Comparison of ENCODE assay signal across 21 cellular contexts in the genomic region with DNA sequence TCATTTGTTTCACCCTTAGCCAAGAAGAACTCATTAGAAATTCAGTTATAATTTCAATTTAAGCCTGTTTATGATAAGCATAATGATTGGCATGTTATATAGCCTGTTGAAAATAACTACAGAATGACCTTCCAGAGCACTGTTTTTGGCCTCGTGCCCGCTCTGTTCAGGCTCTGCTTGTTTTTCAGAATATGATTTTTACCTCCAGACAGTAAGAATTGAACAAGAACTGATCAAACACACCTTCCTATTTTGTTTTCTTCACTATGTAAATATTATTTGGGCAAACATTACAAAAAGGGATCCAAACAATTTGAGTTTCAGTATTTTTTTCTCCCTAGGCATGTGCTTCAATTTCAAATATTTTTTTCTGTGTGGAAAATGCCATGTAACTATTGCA. TPM values are rescaled to one million over a fixed set of nuclear protein-coding genes. Genes with fewer than 3 reads are reported as not detected.
"Had no signal": no experiment of that assay in that cellular context is flagged by ENCODE, and none has a peak within 500 bp of the region (broad histone marks: within the 10 kb centered on the region; RNA-seq: fewer than 3 reads in every experiment).

No MANE protein-coding gene starts in this region.

- H3K4me3 ChIP-seq: coronary artery, gastrocnemius medialis, left lung, tibial artery had no signal

- H3K27ac Mint-ChIP-seq: activated naive CD8-positive, alpha-beta T cell treated with anti-CD3 and anti-CD28 coated beads, Interleukin-2, amount 10 ng/mL, durations not matched to agents 7 days and 5 days; activated T-helper 1 cell treated with anti-CD3 and anti-CD28 coated beads, Interleukin-12 subunit alpha, Interleukin-12 subunit beta, Interleukin-2, Interleukin-4 antibody, amounts not matched to agents 30 ng/mL and 10 ng/mL and 1 ng/mL, durations not matched to agents 14 hours and 24 hours and 36 hours; memory B cell; natural killer cell; T-helper 1 cell treated with Interleukin-12 subunit alpha and Interleukin-12 subunit beta and Interleukin-4 antibody, amounts not matched to agents 30 μg/mL and 1 μg/mL, for 36 hours had no signal

- H3K9me3 ChIP-seq: gastrocnemius medialis, left lung, tibial artery had no signal

- DNase-seq: activated CD4-positive, CD25-positive, alpha-beta regulatory T cell treated with anti-CD3 and anti-CD28 coated beads, Interleukin-2, amount 50 U/mL, for 72 hours; activated naive CD4-positive, alpha-beta T cell; activated naive CD8-positive, alpha-beta T cell treated with anti-CD3 and anti-CD28 coated beads, Interleukin-2, amount 10 ng/mL, durations not matched to agents 7 days and 5 days; anterior cingulate cortex; brain microvascular endothelial cell; gastrocnemius medialis; head of caudate nucleus; left lung; natural killer cell; posterior cingulate gyrus; stimulated activated CD4-positive, alpha-beta T cell treated with anti-CD3 and anti-CD28 coated beads, Interleukin-12 subunit alpha, Interleukin-12 subunit beta, amount 100 ng/mL, for 4 hours; stimulated activated CD4-positive, alpha-beta T cell treated with anti-CD3 and anti-CD28 coated beads, Interleukin-1b, Interleukin-23, amount 100 ng/mL, for 48 hours; stimulated activated CD8-positive, alpha-beta memory T cell treated with anti-CD3 and anti-CD28 coated beads, Interleukin-4, amount 100 ng/mL, for 48 hours; stimulated activated naive CD4-positive, alpha-beta T cell treated with Interleukin-2 at 50 U/mL for 16 hours; tibial artery had no signal

- H3K4me1 Mint-ChIP-seq: central memory CD8-positive, alpha-beta T cell; natural killer cell had no signal

- H3K9me3 Mint-ChIP-seq: activated naive CD8-positive, alpha-beta T cell treated with anti-CD3 and anti-CD28 coated beads, Interleukin-2, amount 10 ng/mL, durations not matched to agents 7 days and 5 days; activated T-helper 1 cell treated with anti-CD3 and anti-CD28 coated beads, Interleukin-12 subunit alpha, Interleukin-12 subunit beta, Interleukin-2, Interleukin-4 antibody, amounts not matched to agents 30 ng/mL and 10 ng/mL and 1 ng/mL, durations not matched to agents 14 hours and 24 hours and 36 hours; central memory CD8-positive, alpha-beta T cell; natural killer cell; T-helper 1 cell treated with Interleukin-12 subunit alpha and Interleukin-12 subunit beta and Interleukin-4 antibody, amounts not matched to agents 30 μg/mL and 1 μg/mL, for 36 hours had no signal

- H3K27me3 Mint-ChIP-seq: activated naive CD8-positive, alpha-beta T cell treated with anti-CD3 and anti-CD28 coated beads, Interleukin-2, amount 10 ng/mL, durations not matched to agents 7 days and 5 days; memory B cell had no signal

- H3K4me3 Mint-ChIP-seq: activated naive CD8-positive, alpha-beta T cell treated with anti-CD3 and anti-CD28 coated beads, Interleukin-2, amount 10 ng/mL, durations not matched to agents 7 days and 5 days; activated T-helper 1 cell treated with anti-CD3 and anti-CD28 coated beads, Interleukin-12 subunit alpha, Interleukin-12 subunit beta, Interleukin-2, Interleukin-4 antibody, amounts not matched to agents 30 ng/mL and 10 ng/mL and 1 ng/mL, durations not matched to agents 14 hours and 24 hours and 36 hours; central memory CD8-positive, alpha-beta T cell; natural killer cell; T-helper 1 cell treated with Interleukin-12 subunit alpha and Interleukin-12 subunit beta and Interleukin-4 antibody, amounts not matched to agents 30 μg/mL and 1 μg/mL, for 36 hours had no signal

- H3K4me1 ChIP-seq: left lung had no signal

- ATAC-seq: gastrocnemius medialis, left lung, natural killer cell had no signal

- H3K27ac ChIP-seq: brain microvascular endothelial cell, coronary artery, gastrocnemius medialis, left lung, tibial artery had no signal

- H3K36me3 ChIP-seq: tibial artery had no signal

- H3K27me3 ChIP-seq: brain microvascular endothelial cell, gastrocnemius medialis, left lung, tibial artery had no signal

RNA-seq across cellular contexts. Expression of gene ANGPTL1, which starts 48.1 kb away (rescaled TPM):
- total RNA-seq: activated naive CD8-positive, alpha-beta T cell treated with anti-CD3 and anti-CD28 coated beads, Interleukin-2, amount 10 ng/mL, durations not matched to agents 7 days and 5 days; activated T-helper 1 cell treated with anti-CD3 and anti-CD28 coated beads, Interleukin-12 subunit alpha, Interleukin-12 subunit beta, Interleukin-2, Interleukin-4 antibody, amounts not matched to agents 30 ng/mL and 10 ng/mL and 1 ng/mL, durations not matched to agents 14 hours and 24 hours and 36 hours; natural killer cell had no signal
- polyA plus RNA-seq: keratinocyte had no signal
